26 cellular contexts compared by ENCODE assay signal in genomic region chr1:153936011-153936802, GRCh38. TPM values are rescaled to one million over a fixed set of nuclear protein-coding genes. Genes with fewer than 3 reads are reported as not detected.
DNase-seq lines count a peak whose midpoint lies in the region; ATAC-seq and TF ChIP-seq lines count a peak whose summit lies in the region.
"Had no signal": no experiment of that assay in that cellular context is flagged by ENCODE, and none has a peak within 500 bp of the region (broad histone marks: within the 10 kb centered on the region; RNA-seq: fewer than 3 reads in every experiment).

No MANE protein-coding gene starts in this region.

- BruUV-seq in IMR-90 (replicated peaks; lab: Mats Ljungman, UMichigan) = no TSS peak

- H3K36me3 ChIP-seq in IMR-90 (ENCODE audit: control insufficient read depth, insufficient read depth, low read length) (peaks cover 79% of the 10 kb centered on the region), neural progenitor cell (no peaks in the 10 kb centered on the region), tibial nerve (peaks cover 10 to 100% (median 51%) of the 10 kb centered on the region in 3 donors)
- peaks cover 88% of the 10 kb centered on the region for H3K36me3 ChIP-seq in effector memory CD4-positive, alpha-beta T cell (ENCODE audit: control insufficient read depth, insufficient read depth, low read length)

- no peak overlapping the region for H2AK5ac ChIP-seq in IMR-90 (ENCODE audit: low read depth, low read length)

- H3K27ac ChIP-seq in IMR-90 (ENCODE audit: insufficient read depth, low read length) (no peak overlapping the region), neural progenitor cell (no peak overlapping the region), tibial nerve (no peak overlapping the region)
- no peak overlapping the region for H3K27ac ChIP-seq in effector memory CD4-positive, alpha-beta T cell (ENCODE audit: insufficient read depth, low read length, poor library complexity, severe bottlenecking)
- H3K27ac ChIP-seq: heart right ventricle, vagina had no signal

- no peak overlapping the region for H4K91ac ChIP-seq in IMR-90 (ENCODE audit: insufficient read depth, low read depth, low read length)

- H4K5ac ChIP-seq in IMR-90 (ENCODE audit: low read depth, low read length) = no peak overlapping the region

- CTCF ChIA-PET in IMR-90 (lab: Yijun Ruan, JAX) = no interaction called here

- H4K20me1 ChIP-seq in IMR-90 (ENCODE audit: insufficient read depth, low read length) = no peaks in the 10 kb centered on the region
- no peaks in the 10 kb centered on the region for H4K20me1 ChIP-seq in neural progenitor cell (ENCODE audit: low read depth)

- H3K27ac Mint-ChIP-seq in CD14-positive monocyte (peak overlapping the region in 4 of 7 donors; percentile 13 to 79 (median 45)), chondrocyte (ENCODE audit: unreplicated experiment) (no peak overlapping the region), neural progenitor cell (peak overlapping the region; percentile 80)
- H3K27ac Mint-ChIP-seq: stimulated activated memory B cell treated with anti-CD40 and anti-IgM and Interleukin-4, amounts not matched to agents 10 μg/mL and 1 μg/mL and 100 μg/mL, for 72 hours had no signal

- no peak overlapping the region for H3K18ac ChIP-seq in IMR-90 (ENCODE audit: low read depth, low read length)

- DNase-seq in CD14-positive monocyte (ENCODE audit: low spot score) = no peak
- DNase-seq in IMR-90 = no peak
- DNase-seq in chondrocyte (ENCODE audit: low spot score) = peak; percentile 51
- DNase-seq in neural progenitor cell (ENCODE audit: low spot score) = no peak
- DNase-seq in tibial nerve (ENCODE audit: low spot score in 2 of 2) = no peak
- no peak for DNase-seq in NCI-H1436 treated with DMSO at 0.1 percent for 48 hours (lab: John Stamatoyannopoulos, UW)
- DNase-seq in effector memory CD4-positive, alpha-beta T cell = no peak
- DNase-seq in ACHN = no peak
- DNase-seq: activated CD4-positive, alpha-beta T cell treated with anti-CD3 and anti-CD28 coated beads for 4 hours; cerebellar nuclear complex; DMS 273 treated with DMSO at 0.1 percent for 48 hours; effector CD4-positive, alpha-beta T cell; foreskin fibroblast; heart right ventricle; KBM-7; mesendoderm; MG63; NCI-H1417; NCI-H524 treated with DMSO at 0.1 percent for 48 hours; retina; stimulated activated CD4-positive, alpha-beta T cell treated with anti-CD3 and anti-CD28 coated beads, Interleukin-2, amount 100 ng/mL, for 48 hours; T-helper 17 cell had no signal

- H3K56ac ChIP-seq in IMR-90 (ENCODE audit: extremely low read depth, insufficient read depth, low read length) = no peak overlapping the region

- peak overlapping the region; percentile 65 for H2AK9ac ChIP-seq in IMR-90 (replicated peaks; ENCODE audit: low read depth, low read length, poor library complexity)

- H3K9me3 Mint-ChIP-seq in CD14-positive monocyte (no peaks in the 10 kb centered on the region), chondrocyte (ENCODE audit: low read depth) (no peaks in the 10 kb centered on the region), neural progenitor cell (no peaks in the 10 kb centered on the region)
- H3K9me3 Mint-ChIP-seq: stimulated activated memory B cell treated with anti-CD40 and anti-IgM and Interleukin-4, amounts not matched to agents 10 μg/mL and 1 μg/mL and 100 μg/mL, for 72 hours had no signal

- H2BK120ac ChIP-seq in IMR-90 (ENCODE audit: low read depth, low read length) = no peak overlapping the region

- no peaks in the 10 kb centered on the region for H3F3A ChIP-seq in neural progenitor cell (ENCODE audit: low read depth)

- peaks cover 0 to 5% (median 0%) of the 10 kb centered on the region in 3 donors for H3K27me3 Mint-ChIP-seq in CD14-positive monocyte (ENCODE audit: low read depth in 3 of 3)
- no peaks in the 10 kb centered on the region for H3K27me3 Mint-ChIP-seq in chondrocyte (ENCODE audit: low read depth)
- peaks cover 2% of the 10 kb centered on the region for H3K27me3 Mint-ChIP-seq in neural progenitor cell (ENCODE audit: insufficient read depth, low read depth)
- H3K27me3 Mint-ChIP-seq: stimulated activated memory B cell treated with anti-CD40 and anti-IgM and Interleukin-4, amounts not matched to agents 10 μg/mL and 1 μg/mL and 100 μg/mL, for 72 hours; T-helper 17 cell had no signal

- H3K4me1 Mint-ChIP-seq in CD14-positive monocyte (peaks cover 5% of the 10 kb centered on the region), chondrocyte (ENCODE audit: low read depth) (no peaks in the 10 kb centered on the region), neural progenitor cell (no peaks in the 10 kb centered on the region)

- ATAC-seq in IMR-90 (ENCODE audit: low read depth) = no peak
- ATAC-seq: heart right ventricle; Panc1; stimulated activated memory B cell treated with anti-CD40 and anti-IgM and Interleukin-4, amounts not matched to agents 10 μg/mL and 1 μg/mL and 100 μg/mL, for 72 hours; T-helper 17 cell had no signal

- H3K27me3 ChIP-seq in IMR-90 (ENCODE audit: control insufficient read depth, insufficient read depth, low read length) = no peaks in the 10 kb centered on the region
- no peaks in the 10 kb centered on the region for H3K27me3 ChIP-seq in neural progenitor cell
- H3K27me3 ChIP-seq in tibial nerve = no peaks in the 10 kb centered on the region
- H3K27me3 ChIP-seq in effector memory CD4-positive, alpha-beta T cell (replicated peaks; ENCODE audit: control insufficient read depth, insufficient read depth, low read length, poor library complexity, severe bottlenecking) = no peaks in the 10 kb centered on the region
- H3K27me3 ChIP-seq: heart right ventricle, MG63, vagina had no signal

- H4K8ac ChIP-seq in IMR-90 (ENCODE audit: low read depth in 2 of 2, low read length in 2 of 2) = no peak overlapping the region

- no peak for TF ChIP-seq RAD21 in IMR-90 (IDR thresholded peaks at IDR 0.05; ENCODE audit: low read length)

- in situ Hi-C loops in IMR-90 (cut with MboI; ENCODE audit: low sequenced_read_pairs) = no loop called here
- in situ Hi-C loops in ACHN (cut with HindIII; ENCODE audit: low pct_ligation_motif_present, low pct_unique_long_range_greater_than_20kb, low sequenced_read_pairs) = no loop called here

- 100% methylated on average over 4 of the region's 12 CpGs; no CpG with 5 or more reads in 1 of the 2 experiments for WGBS in IMR-90 (ENCODE audit: extremely low coverage in 2 of 2, insufficient read length in 1 of 2), 2 experiments
- WGBS in tibial nerve, 2 donors = 94 to 98% methylated on average over 11 to 12 of the region's 12 CpGs

- H3K36me3 Mint-ChIP-seq in CD14-positive monocyte (peaks cover 84 to 100% of the 10 kb centered on the region in 2 donors), chondrocyte (ENCODE audit: low read depth) (peaks cover 38% of the 10 kb centered on the region), neural progenitor cell (peaks cover 31% of the 10 kb centered on the region)

- H3K4me3 ChIP-seq in IMR-90 (ENCODE audit: insufficient read depth, low read depth, low read length) = no peak overlapping the region
- no peak overlapping the region for H3K4me3 ChIP-seq in neural progenitor cell
- no peak overlapping the region for H3K4me3 ChIP-seq in tibial nerve
- H3K4me3 ChIP-seq in effector memory CD4-positive, alpha-beta T cell (ENCODE audit: insufficient read depth, low read depth, low read length, poor library complexity, severe bottlenecking) = no peak overlapping the region
- H3K4me3 ChIP-seq: heart right ventricle, MG63, smooth muscle cell, vagina had no signal

- no peak overlapping the region for H3K4ac ChIP-seq in IMR-90 (ENCODE audit: low read depth, low read length)

- no peak overlapping the region for H2BK5ac ChIP-seq in IMR-90 (ENCODE audit: low read depth, low read length, poor library complexity, severe bottlenecking)

- H3K9ac ChIP-seq in IMR-90 (ENCODE audit: low read depth, low read length) (no peak overlapping the region), neural progenitor cell (no peak overlapping the region)

- H3K9me3 ChIP-seq in IMR-90 (ENCODE audit: control insufficient read depth, insufficient read depth, low read length) = no peaks in the 10 kb centered on the region
- H3K9me3 ChIP-seq in neural progenitor cell (ENCODE audit: low read depth) = no peaks in the 10 kb centered on the region
- H3K9me3 ChIP-seq in tibial nerve = no peaks in the 10 kb centered on the region
- H3K9me3 ChIP-seq in effector memory CD4-positive, alpha-beta T cell (ENCODE audit: control insufficient read depth, low read length) = no peaks in the 10 kb centered on the region
- H3K9me3 ChIP-seq: heart right ventricle, MG63, vagina had no signal

- intact Hi-C loops in CD14-positive monocyte (cut with micrococcal nuclease) = no loop called here
- intact Hi-C loops in IMR-90 (cut with micrococcal nuclease) = no loop called here

- H3K79me2 ChIP-seq in neural progenitor cell (ENCODE audit: low read depth) = no peaks in the 10 kb centered on the region

- no peak overlapping the region for H3K14ac ChIP-seq in IMR-90 (replicated peaks; ENCODE audit: low read depth, low read length)

- no peak overlapping the region for H3K4me2 ChIP-seq in IMR-90 (ENCODE audit: low read depth, low read length)
- H3K4me2 ChIP-seq in neural progenitor cell = no peak overlapping the region
- H3K4me2 ChIP-seq: smooth muscle cell had no signal

- H3K9me1 ChIP-seq in IMR-90 (ENCODE audit: insufficient read depth, low read length) = peaks cover 3% of the 10 kb centered on the region; the same call in 1 of the 2 replicates

- peaks cover 0 to 8% of the 10 kb centered on the region in 2 experiments; a peak in 2 of 4 replicates for H3K79me1 ChIP-seq in IMR-90 (ENCODE audit: low read depth in 1 of 2, low read length in 2 of 2)

- H3K4me3 Mint-ChIP-seq in CD14-positive monocyte (no peak overlapping the region), chondrocyte (ENCODE audit: unreplicated experiment) (no peak overlapping the region), neural progenitor cell (no peak overlapping the region)
- H3K4me3 Mint-ChIP-seq: stimulated activated memory B cell treated with anti-CD40 and anti-IgM and Interleukin-4, amounts not matched to agents 10 μg/mL and 1 μg/mL and 100 μg/mL, for 72 hours; T-helper 17 cell had no signal

- H3K4me1 ChIP-seq in IMR-90 (ENCODE audit: control insufficient read depth, insufficient read depth, low read length) (no peaks in the 10 kb centered on the region), neural progenitor cell (no peaks in the 10 kb centered on the region), tibial nerve (no peaks in the 10 kb centered on the region)
- H3K4me1 ChIP-seq in effector memory CD4-positive, alpha-beta T cell (ENCODE audit: control insufficient read depth, insufficient read depth, low read length, poor library complexity, severe bottlenecking) = no peaks in the 10 kb centered on the region
- H3K4me1 ChIP-seq: heart right ventricle, vagina had no signal

- H2BK15ac ChIP-seq in IMR-90 (ENCODE audit: low read depth, low read length) = no peak overlapping the region

- H3K23ac ChIP-seq in IMR-90 (ENCODE audit: low read depth, low read length) = no peak overlapping the region

- H2BK20ac ChIP-seq in IMR-90 (ENCODE audit: low read depth, low read length) = no peak overlapping the region

- TF ChIP-seq POLR2A in IMR-90 (IDR thresholded peaks at IDR 0.05; ENCODE audit: low read depth, low read length) (no peak), tibial nerve (IDR thresholded peaks at IDR 0.05) (no peak)

- no peak for TF ChIP-seq CTCF in CD14-positive monocyte (IDR thresholded peaks at IDR 0.05)
- no peak for TF ChIP-seq CTCF in IMR-90 (conservative IDR thresholded peaks at IDR 0.05; ENCODE audit: low read depth, low read length)
- no peak for TF ChIP-seq CTCF in chondrocyte (IDR thresholded peaks at IDR 0.05)
- TF ChIP-seq CTCF in neural progenitor cell (IDR thresholded peaks at IDR 0.05) = no peak
- no peak for TF ChIP-seq CTCF in tibial nerve (IDR thresholded peaks at IDR 0.05)

- no peak for TF ChIP-seq EP300 in tibial nerve (IDR thresholded peaks at IDR 0.05)

- POLR2A ChIA-PET in IMR-90 (lab: Charles Lee; ENCODE audit: unreplicated experiment) = no interaction called here

- H2AFZ ChIP-seq in IMR-90 (replicated peaks; ENCODE audit: low read length, poor library complexity) (no peak overlapping the region), neural progenitor cell (replicated peaks) (no peak overlapping the region)

- dilution Hi-C loops in IMR-90 (cut with HindIII; ENCODE audit: low sequenced_read_pairs, unreplicated experiment) = no loop called here

RNA-seq across cellular contexts. Expression of gene DENND4B, which starts 10.3 kb away (rescaled TPM):
- polyA plus RNA-seq in CD14-positive monocyte = 10 to 100 TPM in 1 of 2 donors, 1 to 10 TPM in 1; 7.8 to 10.9 TPM
- total RNA-seq in IMR-90 (2012; rRNA removed) = 1.8 and 2.5 TPM in 2 replicates
- 25.2 and 33.3 TPM in 2 replicates for polyA plus RNA-seq in IMR-90 (2012; rRNA removed)
- polyA plus RNA-seq in IMR-90 (2012; cell fraction: cytosol; rRNA removed) = 9.4 and 13.8 TPM in 2 replicates
- 117 and 252 TPM in 2 replicates for polyA plus RNA-seq in IMR-90 (2012; cell fraction: nucleus; rRNA removed; ENCODE audit: low replicate concordance)
- total RNA-seq in chondrocyte = 32.1 to 36.7 TPM (median 36.2 TPM) in 3 replicates
- 2.7 and 11.6 TPM in 2 replicates for total RNA-seq in neural progenitor cell (ENCODE audit: low replicate concordance)
- 10 to 100 TPM; 42.8 to 78.0 (median 56.7) TPM for total RNA-seq in tibial nerve

RNA-seq across cellular contexts. Expression of gene GATAD2B, which starts 13.4 kb away (rescaled TPM):
- polyA plus RNA-seq in CD14-positive monocyte (1 to 10 TPM; 1.1 to 2.0 TPM), IMR-90 (2012; rRNA removed) (6.1 and 6.2 TPM in 2 replicates)
- total RNA-seq in IMR-90 (2012; rRNA removed) (3.8 and 5.6 TPM in 2 replicates), chondrocyte (46.4 to 48.1 TPM (median 47.0 TPM) in 3 replicates), neural progenitor cell (ENCODE audit: low replicate concordance) (14.8 and 16.8 TPM in 2 replicates), tibial nerve (10 to 100 TPM; 16.8 to 26.5 (median 24.6) TPM)
- 3.1 and 3.6 TPM in 2 replicates for polyA plus RNA-seq in IMR-90 (2012; cell fraction: cytosol; rRNA removed)
- polyA plus RNA-seq in IMR-90 (2012; cell fraction: nucleus; rRNA removed; ENCODE audit: low replicate concordance) = 5.0 and 9.7 TPM in 2 replicates

RNA-seq across cellular contexts. Expression of gene CRTC2, which starts 22.2 kb away (rescaled TPM):
- polyA plus RNA-seq in CD14-positive monocyte (10 to 100 TPM; 13.7 to 21.2 TPM), IMR-90 (2012; rRNA removed) (20.1 and 22.2 TPM in 2 replicates)
- total RNA-seq in IMR-90 (2012; rRNA removed) (1.9 and 2.7 TPM in 2 replicates), chondrocyte (24.2 to 32.5 TPM (median 30.9 TPM) in 3 replicates), neural progenitor cell (ENCODE audit: low replicate concordance) (6.7 and 14.2 TPM in 2 replicates), tibial nerve (10 to 100 TPM; 17.4 to 43.7 (median 23.4) TPM)
- 12.2 and 16.7 TPM in 2 replicates for polyA plus RNA-seq in IMR-90 (2012; cell fraction: cytosol; rRNA removed)
- 59.1 and 73.2 TPM in 2 replicates for polyA plus RNA-seq in IMR-90 (2012; cell fraction: nucleus; rRNA removed; ENCODE audit: low replicate concordance)

RNA-seq across cellular contexts. Expression of gene SLC39A1, which starts 27.1 kb away (rescaled TPM):
- polyA plus RNA-seq in CD14-positive monocyte = 10 to 100 TPM; 82.1 to 83.1 TPM
- total RNA-seq in IMR-90 (2012; rRNA removed) = 94.7 and 97.7 TPM in 2 replicates
- polyA plus RNA-seq in IMR-90 (2012; rRNA removed) = 84.6 and 89.1 TPM in 2 replicates
- 74.5 and 89.4 TPM in 2 replicates for polyA plus RNA-seq in IMR-90 (2012; cell fraction: cytosol; rRNA removed)
- polyA plus RNA-seq in IMR-90 (2012; cell fraction: nucleus; rRNA removed; ENCODE audit: low replicate concordance) = 31.1 and 43.6 TPM in 2 replicates
- total RNA-seq in chondrocyte = 83.5 to 87.8 TPM (median 85.6 TPM) in 3 replicates
- total RNA-seq in neural progenitor cell (ENCODE audit: low replicate concordance) = 73.2 and 131 TPM in 2 replicates
- 100 to 1,000 TPM in 1 of 4 donors, 10 to 100 TPM in 3; 81.0 to 157 (median 92.4) TPM for total RNA-seq in tibial nerve

RNA-seq across cellular contexts. Expression of gene CREB3L4, which starts 31.5 kb away (rescaled TPM):
- polyA plus RNA-seq in CD14-positive monocyte = 1 to 10 TPM; 5.0 to 6.8 TPM
- total RNA-seq in IMR-90 (2012; rRNA removed) = 4.4 and 6.5 TPM in 2 replicates
- polyA plus RNA-seq in IMR-90 (2012; rRNA removed) = 8.3 and 9.8 TPM in 2 replicates
- polyA plus RNA-seq in IMR-90 (2012; cell fraction: cytosol; rRNA removed) = 5.0 and 5.8 TPM in 2 replicates
- polyA plus RNA-seq in IMR-90 (2012; cell fraction: nucleus; rRNA removed; ENCODE audit: low replicate concordance) = 21.0 and 21.3 TPM in 2 replicates
- total RNA-seq in chondrocyte = 3.7 to 6.6 TPM (median 4.4 TPM) in 3 replicates
- 33.8 and 39.7 TPM in 2 replicates for total RNA-seq in neural progenitor cell (ENCODE audit: low replicate concordance)
- 10 to 100 TPM; 10.2 to 17.5 (median 11.4) TPM for total RNA-seq in tibial nerve
